ENCODE assay signal across 8 cellular contexts in genomic region chr21:42850866-42851391, GRCh38. TPM values are rescaled to one million over a fixed set of nuclear protein-coding genes. Genes with fewer than 3 reads are reported as not detected.
DNase-seq lines count a peak whose midpoint lies in the region; ATAC-seq and TF ChIP-seq lines count a peak whose summit lies in the region.

No MANE protein-coding gene starts in this region.

- no TSS peak for BruUV-seq in MCF 10A (replicated peaks; lab: Mats Ljungman, UMichigan)

- TF ChIP-seq CTCF in MCF 10A (IDR thresholded peaks at IDR 0.05; ENCODE audit: unreplicated experiment) (peak; percentile 34), breast epithelium (IDR thresholded peaks at IDR 0.05) (no peak), epithelial cell of proximal tubule (conservative IDR thresholded peaks at IDR 0.05; ENCODE audit: low read depth, low read length) (peak; percentile 49), spleen (IDR thresholded peaks at IDR 0.05 in 8 of 11, conservative IDR thresholded peaks at IDR 0.05 in 3 of 11) (peak in 9 of 11 experiments; percentile 19 to 69 (median 50))

- DNase-seq in MCF 10A (ENCODE audit: unreplicated experiment) = no peak
- no peak for DNase-seq in breast epithelium (ENCODE audit: low spot score in 2 of 2)
- peak; percentile 46 for DNase-seq in SK-MEL-5 (ENCODE audit: low read depth, low spot score)
- DNase-seq in epithelial cell of proximal tubule (ENCODE audit: low read depth) = no peak
- peak; percentile 86 for DNase-seq in spleen
- no peak for DNase-seq in NCI-H510A treated with DMSO at 0.1 percent for 48 hours (lab: John Stamatoyannopoulos, UW)

- 60 to 97% (median 72%) methylated on average over 9 to 21 of the region's 21 CpGs for WGBS in spleen, 5 donors

- no peaks in the 10 kb centered on the region for H3K4me1 ChIP-seq in breast epithelium
- no peaks in the 10 kb centered on the region for H3K4me1 ChIP-seq in spleen

- H3K36me3 ChIP-seq in breast epithelium (no peaks in the 10 kb centered on the region), spleen (peaks cover 0 to 94% (median 87%) of the 10 kb centered on the region in 6 donors)

- no peak overlapping the region for H3K27ac ChIP-seq in breast epithelium
- no peak overlapping the region for H3K27ac ChIP-seq in spleen

- no peak for TF ChIP-seq POLR2A in breast epithelium (IDR thresholded peaks at IDR 0.05)
- no peak for TF ChIP-seq POLR2A in spleen (IDR thresholded peaks at IDR 0.05)

- in situ Hi-C loops in SK-MEL-5 (cut with HindIII; ENCODE audit: low pct_unique_long_range_greater_than_20kb, low sequenced_read_pairs) = no loop called here

- H3K36me3 Mint-ChIP-seq in MCF 10A (ENCODE audit: insufficient read depth, unreplicated experiment) = peaks cover 84% of the 10 kb centered on the region

- POLR2A ChIA-PET in MCF 10A (lab: Yijun Ruan, JAX) = no interaction called here

- intact Hi-C loops in MCF 10A (cut with micrococcal nuclease) (no loop called here), breast epithelium (cut with DNase I; ENCODE audit: low total_unique reads) (no loop called here), spleen (cut with DNase I; ENCODE audit: low total_unique reads) (no loop called here)

- H3K4me1 Mint-ChIP-seq in MCF 10A (ENCODE audit: insufficient read depth, unreplicated experiment) = no peaks in the 10 kb centered on the region

- H3K27me3 Mint-ChIP-seq in MCF 10A (ENCODE audit: insufficient read depth, unreplicated experiment) = no peaks in the 10 kb centered on the region

- H3K4me3 ChIP-seq in breast epithelium (no peak overlapping the region), epithelial cell of proximal tubule (ENCODE audit: low read depth, low read length) (no peak overlapping the region), spleen (no peak overlapping the region)

- no peaks in the 10 kb centered on the region for H3K9me3 Mint-ChIP-seq in MCF 10A (ENCODE audit: unreplicated experiment)

- H3K4me3 Mint-ChIP-seq in MCF 10A (ENCODE audit: unreplicated experiment) = no peak overlapping the region

- H3K27ac Mint-ChIP-seq in MCF 10A (ENCODE audit: low read depth, unreplicated experiment) = no peak overlapping the region

- no peak for ATAC-seq in GM21381 (IDR thresholded peaks at IDR 0.05; ENCODE audit: unreplicated experiment)
- ATAC-seq in HG02571 (IDR thresholded peaks at IDR 0.05; ENCODE audit: unreplicated experiment) = no peak

- H3K27me3 ChIP-seq in breast epithelium (no peaks in the 10 kb centered on the region), spleen (replicated peaks in 1 of 7) (no peaks in the 10 kb centered on the region)

- no peaks in the 10 kb centered on the region for H3K9me3 ChIP-seq in breast epithelium
- no peaks in the 10 kb centered on the region for H3K9me3 ChIP-seq in spleen

- CTCF ChIA-PET in MCF 10A (lab: Yijun Ruan, JAX) = no interaction called here

RNA-seq across cellular contexts. Expression of gene WDR4, which starts 28.4 kb away (rescaled TPM):
- 20.7 and 34.4 TPM in 2 replicates for total RNA-seq in MCF 10A (2022)
- total RNA-seq in breast epithelium = 10 to 100 TPM in 2 of 3 donors, 1 to 10 TPM in 1; 6.2 to 16.4 (median 12.7) TPM
- total RNA-seq in SK-MEL-5 (2014; rRNA removed; shearing (Covaris generic)) = 11.3 and 13.2 TPM in 2 replicates
- 25.2 and 25.4 TPM in 2 replicates for polyA plus RNA-seq in SK-MEL-5 (2015; cell fraction: cytosol; rRNA removed)
- 23.5 and 51.9 TPM in 2 replicates for polyA plus RNA-seq in SK-MEL-5 (2015; cell fraction: nucleus; rRNA removed)
- 6.1 and 11.8 TPM in 2 replicates for total RNA-seq in epithelial cell of proximal tubule
- total RNA-seq in spleen = 10 to 100 TPM; 11.2 to 31.3 (median 20.7) TPM
- 10 to 100 TPM in 2 of 3 donors, 1 to 10 TPM in 1; 6.1 to 17.4 (median 11.6) TPM for polyA plus RNA-seq in spleen

RNA-seq across cellular contexts. Expression of gene NDUFV3, which starts 42.2 kb away (rescaled TPM):
- total RNA-seq in MCF 10A (2022) (70.0 and 79.7 TPM in 2 replicates), breast epithelium (10 to 100 TPM; 49.9 to 62.9 (median 51.1) TPM), epithelial cell of proximal tubule (27.1 and 46.3 TPM in 2 replicates), spleen (10 to 100 TPM; 27.2 to 38.8 (median 37.1) TPM)
- total RNA-seq in SK-MEL-5 (2014; rRNA removed; shearing (Covaris generic)) = 44.5 and 45.8 TPM in 2 replicates
- polyA plus RNA-seq in SK-MEL-5 (2015; cell fraction: cytosol; rRNA removed) = 45.3 and 48.4 TPM in 2 replicates
- polyA plus RNA-seq in SK-MEL-5 (2015; cell fraction: nucleus; rRNA removed) = 27.4 and 33.6 TPM in 2 replicates
- 10 to 100 TPM; 12.0 to 18.7 (median 12.1) TPM for polyA plus RNA-seq in spleen

Comparison
In these comparisons a context has a peak if more than half of its experiments do, and no peak if none do; other contexts are left out.
1. CTCF ChIP-seq: peak in MCF 10A (single experiment), epithelial cell of proximal tubule (single experiment) and spleen (9 of 11); none in breast epithelium (0 of 3).
2. DNase-seq: peak in SK-MEL-5 (single experiment) and spleen (single experiment); none in MCF 10A (single experiment), breast epithelium (0 of 2), epithelial cell of proximal tubule (single experiment) and NCI-H510A treated with DMSO at 0.1 percent for 48 hours (single experiment).